ENCODE assay signal across 25 cellular contexts in the genomic region with DNA sequence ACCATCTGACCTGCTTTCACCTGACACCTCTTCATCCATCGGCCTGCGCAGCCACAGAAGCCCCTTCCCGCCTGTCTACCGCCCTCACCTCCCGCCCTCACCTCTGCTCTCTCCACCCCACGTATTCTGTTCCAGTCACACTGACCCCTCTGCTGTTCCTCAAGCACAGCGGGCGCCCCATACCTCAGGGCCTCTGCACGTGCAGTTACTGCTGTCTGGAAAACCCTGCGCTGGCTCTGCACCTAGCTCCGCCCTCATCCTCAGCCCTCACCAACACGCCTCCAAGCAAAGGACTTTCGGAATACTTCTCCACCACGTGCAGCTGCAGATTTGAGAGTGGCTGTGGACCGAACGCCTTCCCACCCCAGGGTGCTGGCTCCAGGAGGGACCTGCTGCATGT.
"Had no signal": no experiment of that assay in that cellular context is flagged by ENCODE, and none has a peak within 500 bp of the region (broad histone marks: within the 10 kb centered on the region; RNA-seq: fewer than 3 reads in every experiment).

No MANE protein-coding gene starts in this region.

- ATAC-seq: esophagus mucosa; heart right ventricle; left lobe of liver; natural killer cell; pancreas; right cardiac atrium; stimulated activated naive CD8-positive, alpha-beta T cell treated with anti-CD3 and anti-CD28 coated beads, Interleukin-15, Interleukin-2, amounts not matched to agents 100 U/mL and 50 U/mL, for 24 hours had no signal

- H3K27me3 Mint-ChIP-seq: progenitor cell of endocrine pancreas had no signal

- H3K4me3 Mint-ChIP-seq: mesothelial cell of epicardium, natural killer cell, neural crest cell had no signal

- H3K9me3 Mint-ChIP-seq: mesothelial cell of epicardium, natural killer cell, neural crest cell had no signal

- FAIRE-seq: endometrium, frontal cortex, pancreas had no signal

- H3K9me3 ChIP-seq: pancreas, suprapubic skin, thyroid gland, upper lobe of left lung, vagina had no signal

- H3K27me3 ChIP-seq: dorsolateral prefrontal cortex, heart right ventricle, pancreas, suprapubic skin, thyroid gland, upper lobe of left lung, vagina had no signal

- DNase-seq: cortex of kidney; dorsolateral prefrontal cortex; effector CD8-positive, alpha-beta T cell; heart right ventricle; hypothalamus; islet precursor cell; mammary epithelial cell; natural killer cell; nucleus accumbens; pancreas; right cardiac atrium; stimulated activated CD4-positive, alpha-beta T cell treated with anti-CD3 and anti-CD28 coated beads, Interleukin-2, amount 100 ng/mL, for 48 hours; stimulated activated naive CD8-positive, alpha-beta T cell treated with anti-CD3 and anti-CD28 coated beads, Interleukin-15, Interleukin-2, amounts not matched to agents 100 U/mL and 50 U/mL, for 24 hours; thyroid gland had no signal

- H3K27ac Mint-ChIP-seq: mesothelial cell of epicardium, natural killer cell, progenitor cell of endocrine pancreas had no signal

- H3K36me3 ChIP-seq: pancreas, suprapubic skin, thyroid gland, vagina had no signal

- H3K36me3 Mint-ChIP-seq: natural killer cell had no signal

- H3K4me3 ChIP-seq: dorsolateral prefrontal cortex, heart right ventricle, pancreas, smooth muscle cell, suprapubic skin, thyroid gland, upper lobe of left lung, vagina had no signal

- H3K27ac ChIP-seq: heart right ventricle, pancreas, suprapubic skin, thyroid gland, vagina had no signal

- H3K4me1 ChIP-seq: pancreas had no signal

- H3K4me1 Mint-ChIP-seq: mesothelial cell of epicardium, natural killer cell, neural crest cell had no signal

- H3K4me2 ChIP-seq: smooth muscle cell had no signal
